Comparison of ENCODE assay signal across 8 cellular contexts in genomic region chr5:59039296-59040006, GRCh38.
A peak's percentile ranks its signal among the peaks of the same experiment; 100 is the strongest.
DNase-seq lines count a peak whose midpoint lies in the region; ATAC-seq, FAIRE-seq and TF ChIP-seq lines count a peak whose summit lies in the region.

No MANE protein-coding gene starts in this region.

- H3K27me3 ChIP-seq in HepG2 (ENCODE audit: control insufficient read depth in 1 of 2, insufficient read depth in 2 of 2, low read length in 2 of 2), result peaks cover 0 to 13% of the 10 kb centered on the region in 2 experiments; a peak in 1 of 5 replicates

- H3K4me3 ChIP-seq in GM12864 (ENCODE audit: low read depth, low read length) (peak overlapping the region; percentile 46), NB4 (ENCODE audit: low read depth, low read length) (peak overlapping the region; percentile 90), HepG2 (replicated peaks in 1 of 3; ENCODE audit: insufficient read depth in 1 of 3, low read depth in 2 of 3, low read length in 3 of 3) (peak overlapping the region; percentile 58 to 77 (median 64))

- peak; percentile 75 for ATAC-seq in HepG2

- H3K27ac Mint-ChIP-seq in activated CD4-positive, alpha-beta T cell treated with anti-CD3 and anti-CD28 coated beads, Interleukin-2, amount 10 ng/mL, durations not matched to agents 7 days and 5 days, result peak overlapping the region; percentile 99
- peak overlapping the region; percentile 81 for H3K27ac Mint-ChIP-seq in dendritic cell treated with granulocyte-macrophage colony-stimulating factor and Interleukin-4, amounts not matched to agents 40 ng/mL and 50 ng/mL, for 4 days

- CTCF ChIA-PET in activated CD4-positive, alpha-beta T cell treated with anti-CD3 and anti-CD28 coated beads, Interleukin-2, amount 10 ng/mL, durations not matched to agents 7 days and 5 days (lab: Charles Lee), result interaction anchor here (0.8 to 1.4 kb wide), 4 partner anchors 14 to 88 kb away, joined by 3 to 5 read pairs (median 3); no protein-coding TSS in a partner anchor
- CTCF ChIA-PET in HepG2 (lab: Yijun Ruan, JAX; ENCODE audit: low intra/inter-chr PET ratio, low total read pairs), result no interaction called here

- H3K27me3 Mint-ChIP-seq in activated CD4-positive, alpha-beta T cell treated with anti-CD3 and anti-CD28 coated beads, Interleukin-2, amount 10 ng/mL, durations not matched to agents 7 days and 5 days, result no peaks in the 10 kb centered on the region
- peaks cover 4% of the 10 kb centered on the region for H3K27me3 Mint-ChIP-seq in dendritic cell treated with granulocyte-macrophage colony-stimulating factor and Interleukin-4, amounts not matched to agents 40 ng/mL and 50 ng/mL, for 4 days

- H3K36me3 Mint-ChIP-seq in activated CD4-positive, alpha-beta T cell treated with anti-CD3 and anti-CD28 coated beads, Interleukin-2, amount 10 ng/mL, durations not matched to agents 7 days and 5 days (ENCODE audit: low read depth), result peaks cover 38% of the 10 kb centered on the region
- peaks cover 10% of the 10 kb centered on the region for H3K36me3 Mint-ChIP-seq in dendritic cell treated with granulocyte-macrophage colony-stimulating factor and Interleukin-4, amounts not matched to agents 40 ng/mL and 50 ng/mL, for 4 days (ENCODE audit: low read depth)

- BruUV-seq in HepG2 (replicated peaks; lab: Mats Ljungman, UMichigan), result no TSS peak

- H3K36me3 ChIP-seq in HepG2 (replicated peaks in 1 of 2; ENCODE audit: control insufficient read depth in 1 of 2, insufficient read depth in 2 of 2, low read length in 2 of 2), result no peaks in the 10 kb centered on the region

- TF ChIP-seq CTCF in GM12864 (IDR thresholded peaks at IDR 0.05; ENCODE audit: low read depth, low read length, missing control alignments), result no peak
- TF ChIP-seq CTCF in NB4 (IDR thresholded peaks at IDR 0.05; ENCODE audit: low read depth, low read length), result no peak
- TF ChIP-seq CTCF in HepG2 (CRISPR knock-in tag; IDR thresholded peaks at IDR 0.05), result no peak

- POLR2A ChIA-PET in activated CD4-positive, alpha-beta T cell treated with anti-CD3 and anti-CD28 coated beads, Interleukin-2, amount 10 ng/mL, durations not matched to agents 7 days and 5 days (lab: Charles Lee), result interaction anchor here (1.5 kb wide), 1 partner anchor 85 kb away, joined by 10 read pairs; no protein-coding TSS in a partner anchor
- POLR2A ChIA-PET in HepG2 (lab: Yijun Ruan, JAX), result interaction anchor here (1.1 to 1.6 kb wide), 2 partner anchors 40 to 56 kb away, joined by 3 read pairs; no protein-coding TSS in a partner anchor

- TF ChIP-seq POLR2A in NB4 (IDR thresholded peaks at IDR 0.05; ENCODE audit: extremely low read depth, insufficient read length), result peak; percentile 74
- no peak for TF ChIP-seq POLR2A in HepG2 (IDR thresholded peaks at IDR 0.05; ENCODE audit: insufficient read depth in 1 of 2, low read depth in 2 of 2, low read length in 2 of 2)

- peaks cover 64% of the 10 kb centered on the region for H3K4me1 ChIP-seq in HepG2 (ENCODE audit: insufficient read depth, low read length)

- WGBS in HepG2 (ENCODE audit: low lambda C conversion rate), result 0% methylated on average over 7 of the region's 86 CpGs

- peak overlapping the region; percentile 77 for H3K4me2 ChIP-seq in HepG2 (ENCODE audit: low read depth, low read length)

- peaks cover 44% of the 10 kb centered on the region for H3K4me1 Mint-ChIP-seq in activated CD4-positive, alpha-beta T cell treated with anti-CD3 and anti-CD28 coated beads, Interleukin-2, amount 10 ng/mL, durations not matched to agents 7 days and 5 days
- peaks cover 20% of the 10 kb centered on the region for H3K4me1 Mint-ChIP-seq in dendritic cell treated with granulocyte-macrophage colony-stimulating factor and Interleukin-4, amounts not matched to agents 40 ng/mL and 50 ng/mL, for 4 days (ENCODE audit: low read depth)

- DNase-seq in GM12864 (ENCODE audit: low read depth) (no peak), HCEC 1CT (peak; percentile 78), NB4 (ENCODE audit: low read depth) (peak; percentile 98), HepG2 (ENCODE audit: low spot score) (no peak), pons (ENCODE audit: low spot score) (no peak)
- peak; percentile 92 for DNase-seq in activated CD4-positive, alpha-beta T cell treated with anti-CD3 and anti-CD28 coated beads, Interleukin-2, amount 10 ng/mL, durations not matched to agents 7 days and 5 days
- DNase-seq in stimulated activated CD4-positive, alpha-beta T cell treated with anti-CD3 and anti-CD28 coated beads, Interleukin-4, amount 100 ng/mL, for 24 hours, result peak; percentile 86

- TF ChIP-seq EP300 in HepG2 (IDR thresholded peaks at IDR 0.05; ENCODE audit: low read depth in 2 of 2, low read length in 2 of 2), result no peak
- TF ChIP-seq EP300 in HepG2 (CRISPR knock-in tag; IDR thresholded peaks at IDR 0.05; ENCODE audit: borderline replicate concordance), result no peak

- H4K20me1 ChIP-seq in HepG2 (ENCODE audit: insufficient read depth, low read length), result no peaks in the 10 kb centered on the region

- H3K4me3 Mint-ChIP-seq in activated CD4-positive, alpha-beta T cell treated with anti-CD3 and anti-CD28 coated beads, Interleukin-2, amount 10 ng/mL, durations not matched to agents 7 days and 5 days, result peak overlapping the region; percentile 84
- H3K4me3 Mint-ChIP-seq in dendritic cell treated with granulocyte-macrophage colony-stimulating factor and Interleukin-4, amounts not matched to agents 40 ng/mL and 50 ng/mL, for 4 days, result peak overlapping the region; percentile 95

- no peaks in the 10 kb centered on the region for H3K9me3 Mint-ChIP-seq in activated CD4-positive, alpha-beta T cell treated with anti-CD3 and anti-CD28 coated beads, Interleukin-2, amount 10 ng/mL, durations not matched to agents 7 days and 5 days
- no peaks in the 10 kb centered on the region for H3K9me3 Mint-ChIP-seq in dendritic cell treated with granulocyte-macrophage colony-stimulating factor and Interleukin-4, amounts not matched to agents 40 ng/mL and 50 ng/mL, for 4 days

- FAIRE-seq in HepG2 (lab: Jason Lieb, UNC), result no peak

- peak; percentile 13; the same call in 1 of the 2 replicates for TF ChIP-seq RAD21 in HepG2 (CRISPR knock-in tag; IDR thresholded peaks at IDR 0.05)

- peaks cover 3% of the 10 kb centered on the region for H3K79me2 ChIP-seq in HepG2 (ENCODE audit: insufficient read depth, low read length)

- H3K27ac ChIP-seq in HepG2 (ENCODE audit: extremely low read length, insufficient read depth, low read length), result peak overlapping the region; percentile 57

- H2AFZ ChIP-seq in HepG2 (ENCODE audit: low read length), result no peak overlapping the region

- intact Hi-C loops in dendritic cell treated with granulocyte-macrophage colony-stimulating factor and Interleukin-4, amounts not matched to agents 40 ng/mL and 50 ng/mL, for 4 days (cut with micrococcal nuclease), result loop anchor here (1.0 to 10.0 kb wide), 3 partner anchors 88 to 345 kb away; no protein-coding TSS in a partner anchor
- intact Hi-C loops in HepG2 (cut with micrococcal nuclease; ENCODE audit: unreplicated experiment), result no loop called here

- in situ Hi-C loops in HepG2 (cut with HindIII; ENCODE audit: extremely low pct_ligation_motif_present, low pct_unique_long_range_greater_than_20kb), result loop anchor here (10.0 kb wide), 1 partner anchor 125 kb away; no protein-coding TSS in a partner anchor

- H3K9me3 ChIP-seq in HepG2 (ENCODE audit: low read length), result no peaks in the 10 kb centered on the region

- H3K9ac ChIP-seq in HepG2 (ENCODE audit: insufficient read depth, low read depth, low read length), result peak overlapping the region; percentile 61

TF ChIP-seq in HepG2, 621 proteins besides CTCF, POLR2A, EP300 and RAD21 (continues in another document):
- TF ChIP-seq ZNF740 (CRISPR knock-in tag; IDR thresholded peaks at IDR 0.05) (0 out of 2 replicates have a peak, but pooled peaks have one; percentile 13), PHB2 (IDR thresholded peaks at IDR 0.05; ENCODE audit: partially characterized antibody) (no peak), ZBTB4 (CRISPR knock-in tag; IDR thresholded peaks at IDR 0.05; ENCODE audit: borderline replicate concordance) (no peak), HMGXB4 (CRISPR knock-in tag; IDR thresholded peaks at IDR 0.05; ENCODE audit: borderline replicate concordance in 1 of 2, low read depth in 1 of 2) (peak in 1 of 2 experiments; percentile 70; a peak in 2 of 4 replicates)

Comparison
In these comparisons a context has a peak if more than half of its experiments do, and no peak if none do; other contexts are left out.
1. DNase-seq: peak in HCEC 1CT (single experiment), NB4 (single experiment), activated CD4-positive, alpha-beta T cell treated with anti-CD3 and anti-CD28 coated beads, Interleukin-2, amount 10 ng/mL, durations not matched to agents 7 days and 5 days (single experiment) and stimulated activated CD4-positive, alpha-beta T cell treated with anti-CD3 and anti-CD28 coated beads, Interleukin-4, amount 100 ng/mL, for 24 hours (single experiment); none in GM12864 (single experiment), HepG2 (single experiment) and pons (single experiment).
2. Peak in every context shown above with its lines, with median percentiles within 50 percentile points of each other: H3K4me3 ChIP-seq.